ENCODE assay signal across 8 cellular contexts in genomic region chr12:45727301-45727993, GRCh38. TPM values are rescaled to one million over a fixed set of nuclear protein-coding genes. Genes with fewer than 3 reads are reported as not detected.
DNase-seq lines count a peak whose midpoint lies in the region; ATAC-seq, FAIRE-seq and TF ChIP-seq lines count a peak whose summit lies in the region.

No MANE protein-coding gene starts in this region.

- H3K9me2 ChIP-seq in OCI-LY1 (ENCODE audit: low read depth, low read length), result no peaks in the 10 kb centered on the region

- no TSS peak for BruUV-seq in endothelial cell of umbilical vein (replicated peaks; lab: Mats Ljungman, UMichigan)

- H3K36me3 ChIP-seq in OCI-LY1 (ENCODE audit: insufficient read depth, low read length) (peaks cover 8% of the 10 kb centered on the region; the same call in 1 of the 2 replicates), endothelial cell of umbilical vein (ENCODE audit: control insufficient read depth in 2 of 2, extremely low read depth in 1 of 2, insufficient read depth in 2 of 2, low read length in 2 of 2) (no peaks in the 10 kb centered on the region)

- peak; percentile 96 for DNase-seq in DMS 273 (lab: John Stamatoyannopoulos, UW; ENCODE audit: unreplicated experiment)
- peak; percentile 88 for DNase-seq in HuH-7 (ENCODE audit: low spot score)
- peak; percentile 72 for DNase-seq in activated T-cell treated with anti-CD3 and anti-CD28 coated beads for 1 hour (ENCODE audit: low read depth)
- DNase-seq in endothelial cell of umbilical vein (ENCODE audit: low read depth, low spot score), result peak; percentile 97
- DNase-seq in midbrain (lab: John Stamatoyannopoulos, UW), result peak; percentile 96
- peak; percentile 82 to 85 for DNase-seq in stimulated activated CD8-positive, alpha-beta memory T cell treated with anti-CD3 and anti-CD28 coated beads, Interleukin-15, amount 100 ng/mL, for 48 hours (ENCODE audit: low read depth in 2 of 2)

- ATAC-seq in GM21526 (IDR thresholded peaks at IDR 0.05; ENCODE audit: low FRiP score, unreplicated experiment), result peak; percentile 55

- intact Hi-C loops in endothelial cell of umbilical vein (cut with micrococcal nuclease), result loop anchor here (1.0 to 2.0 kb wide), 6 partner anchors 89 to 597 kb away; no protein-coding TSS in a partner anchor

- no peaks in the 10 kb centered on the region for H3K9me1 ChIP-seq in endothelial cell of umbilical vein (replicated peaks; ENCODE audit: control insufficient read depth, extremely low read depth, insufficient read depth, low read length)

- peaks cover 62% of the 10 kb centered on the region for H3K79me2 ChIP-seq in OCI-LY1 (ENCODE audit: insufficient read depth, low read length)
- peaks cover 51% of the 10 kb centered on the region for H3K79me2 ChIP-seq in endothelial cell of umbilical vein (ENCODE audit: control insufficient read depth, insufficient read depth, low read length)

- H3K27me3 ChIP-seq in OCI-LY1 (ENCODE audit: insufficient read depth, low read length) (no peaks in the 10 kb centered on the region), endothelial cell of umbilical vein (ENCODE audit: control insufficient read depth in 2 of 2, insufficient read depth in 2 of 2, low read length in 2 of 2) (no peaks in the 10 kb centered on the region)

- POLR2A ChIA-PET in endothelial cell of umbilical vein (lab: Charles Lee), result interaction anchor here (0.6 to 1.7 kb wide), 2 partner anchors 184 to 517 kb away, joined by 4 to 6 read pairs; no protein-coding TSS in a partner anchor

- peaks cover 40% of the 10 kb centered on the region for H3K4me1 ChIP-seq in OCI-LY1 (ENCODE audit: insufficient read depth, low read length, severe bottlenecking)
- H3K4me1 ChIP-seq in endothelial cell of umbilical vein (ENCODE audit: control insufficient read depth, extremely low read depth, insufficient read depth, low read length), result peaks cover 24% of the 10 kb centered on the region

- H3F3A ChIP-seq in OCI-LY1 (ENCODE audit: insufficient read depth, low read length), result no peaks in the 10 kb centered on the region; the same call in 1 of the 2 replicates

- H3K4me2 ChIP-seq in OCI-LY1 (ENCODE audit: low read length) (peak overlapping the region; percentile 90), endothelial cell of umbilical vein (ENCODE audit: insufficient read depth, low read length) (peak overlapping the region; percentile 95)

- no peak for TF ChIP-seq CTCF in OCI-LY1 (IDR thresholded peaks at IDR 0.05; ENCODE audit: low read length)
- no peak for TF ChIP-seq CTCF in endothelial cell of umbilical vein (IDR thresholded peaks at IDR 0.05; ENCODE audit: extremely low read depth in 1 of 2, insufficient read depth in 1 of 2, low read depth in 1 of 2, low read length in 2 of 2)

- peak; percentile 82 for FAIRE-seq in endothelial cell of umbilical vein (lab: Jason Lieb, UNC)

- H4K20me1 ChIP-seq in OCI-LY1 (ENCODE audit: insufficient read depth, low read length), result no peaks in the 10 kb centered on the region
- no peaks in the 10 kb centered on the region for H4K20me1 ChIP-seq in endothelial cell of umbilical vein (replicated peaks; ENCODE audit: control insufficient read depth, extremely low read depth, insufficient read depth, low read length)

- H3K27ac ChIP-seq in OCI-LY1 (ENCODE audit: low read depth, low read length, poor library complexity, severe bottlenecking) (peak overlapping the region; percentile 97), endothelial cell of umbilical vein (ENCODE audit: insufficient read depth, low read depth, low read length) (peak overlapping the region; percentile 87)

- CTCF ChIA-PET in endothelial cell of umbilical vein (lab: Charles Lee), result interaction anchor here (0.6 to 11.2 kb wide), 16 partner anchors 18 to 557 kb away, joined by 3 to 337 read pairs (median 5); partner anchors contain the start of genes ANO6 and SCAF11

- peak; percentile 92 for TF ChIP-seq POLR2A in endothelial cell of umbilical vein (IDR thresholded peaks at IDR 0.05; ENCODE audit: low read depth, low read length)

- H3K4me3 ChIP-seq in OCI-LY1 (ENCODE audit: low read depth, low read length, poor library complexity, severe bottlenecking) (peak overlapping the region; percentile 99), endothelial cell of umbilical vein (replicated peaks in 1 of 3; ENCODE audit: insufficient read depth in 1 of 3, low read depth in 1 of 3, low read length in 3 of 3) (peak overlapping the region; percentile 71 to 92 (median 73))

- H3K9ac ChIP-seq in OCI-LY1 (ENCODE audit: low read length) (peak overlapping the region; percentile 97), endothelial cell of umbilical vein (replicated peaks; ENCODE audit: extremely low read depth, insufficient read depth, low read length) (peak overlapping the region; percentile 93)

- dilution Hi-C loops in endothelial cell of umbilical vein (cut with MboI; ENCODE audit: extremely low pct_ligation_motif_present, low sequenced_read_pairs), result no loop called here

- H3K9me3 ChIP-seq in OCI-LY1 (ENCODE audit: low read length) (no peaks in the 10 kb centered on the region), endothelial cell of umbilical vein (replicated peaks; ENCODE audit: control insufficient read depth, insufficient read depth, low read length) (no peaks in the 10 kb centered on the region)

- H2AFZ ChIP-seq in OCI-LY1 (ENCODE audit: low read length) (no peak overlapping the region), endothelial cell of umbilical vein (ENCODE audit: low read depth, low read length) (peak overlapping the region; percentile 82)

TF ChIP-seq in endothelial cell of umbilical vein, 7 proteins besides CTCF, POLR2A, EP300 and RAD21:
- TF ChIP-seq FOS (IDR thresholded peaks at IDR 0.05; ENCODE audit: borderline replicate concordance, insufficient read depth, low read length), result peak; percentile 7
- no peak for TF ChIP-seq GATA2 (IDR thresholded peaks at IDR 0.05; ENCODE audit: insufficient read depth, insufficient read length, low read depth, low read length)
- TF ChIP-seq MAX (IDR thresholded peaks at IDR 0.05; ENCODE audit: insufficient read depth, insufficient read length), result no peak
- TF ChIP-seq POLR2AphosphoS5 (IDR thresholded peaks at IDR 0.05; ENCODE audit: insufficient read depth, low read depth, low read length), result peak; percentile 82
- no peak for TF ChIP-seq EZH2 (IDR thresholded peaks at IDR 0.05; ENCODE audit: borderline replicate concordance, low read depth, low read length, severe bottlenecking)
- no peak for TF ChIP-seq JUN (IDR thresholded peaks at IDR 0.05; ENCODE audit: borderline replicate concordance, insufficient read depth, insufficient read length, low read depth)
- TF ChIP-seq MYC (IDR thresholded peaks at IDR 0.05; ENCODE audit: low read depth, low read length), result peak; percentile 31

RNA-seq across cellular contexts. Expression of gene ARID2, which starts 2.1 kb away (rescaled TPM):
- total RNA-seq in endothelial cell of umbilical vein, result 26.7 and 28.9 TPM in 2 replicates
- 10.8 and 12.2 TPM in 2 replicates for polyA plus RNA-seq in endothelial cell of umbilical vein
- 7.6 and 8.2 TPM in 2 replicates for polyA plus RNA-seq in endothelial cell of umbilical vein (2011; cell fraction: cytosol; rRNA removed)
- polyA plus RNA-seq in endothelial cell of umbilical vein (2011; cell fraction: nucleus; rRNA removed), result 38.1 and 44.3 TPM in 2 replicates
- polyA plus RNA-seq in endothelial cell of umbilical vein (2012), result 7.7 and 9.0 TPM in 2 replicates
- polyA minus RNA-seq in endothelial cell of umbilical vein, result 76.5 and 76.8 TPM in 2 replicates
- polyA minus RNA-seq in endothelial cell of umbilical vein (2011; cell fraction: cytosol; rRNA and poly(A)+ RNA removed), result 33.9 TPM
- 153 and 244 TPM in 2 replicates for polyA minus RNA-seq in endothelial cell of umbilical vein (2011; cell fraction: nucleus; rRNA and poly(A)+ RNA removed)

Comparison
In these comparisons a context has a peak if more than half of its experiments do, and no peak if none do; other contexts are left out.
1. Peak in every context shown above with its lines: DNase-seq, ATAC-seq, H3K4me3 ChIP-seq and H3K27ac ChIP-seq.